Comparison of ENCODE assay signal across 8 cellular contexts in the genomic region with DNA sequence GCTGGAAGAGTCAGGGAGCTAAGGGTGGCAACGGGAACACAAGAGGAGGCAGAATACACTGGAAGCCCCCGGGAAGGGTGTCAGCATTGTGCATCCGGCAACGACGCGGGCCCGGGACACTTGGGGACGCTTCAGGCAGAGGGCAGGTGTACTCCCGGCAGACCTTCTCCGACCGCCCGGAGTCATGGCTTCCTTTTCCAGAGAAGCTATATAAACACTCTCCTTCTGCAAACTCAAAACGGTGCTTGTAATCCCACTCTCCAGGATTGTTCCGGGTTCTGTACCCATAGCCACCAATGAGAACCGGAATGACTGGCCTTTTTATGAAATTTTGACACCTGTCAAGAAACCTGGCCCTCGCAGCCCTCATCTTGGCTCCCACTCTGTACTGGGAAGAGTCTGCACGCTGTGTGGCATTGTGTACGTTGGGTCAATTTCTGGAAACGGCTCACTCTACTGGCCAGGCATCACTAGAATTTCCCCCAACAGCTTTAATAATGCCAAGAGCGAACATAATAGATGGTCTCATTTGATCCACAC. TPM values are rescaled to one million over a fixed set of nuclear protein-coding genes. Genes with fewer than 3 reads are reported as not detected.
DNase-seq lines count a peak whose midpoint lies in the region; ATAC-seq and TF ChIP-seq lines count a peak whose summit lies in the region.

No MANE protein-coding gene starts in this region.

- ATAC-seq in HG03521 (IDR thresholded peaks at IDR 0.05; ENCODE audit: unreplicated experiment) (no peak), HG03175 (IDR thresholded peaks at IDR 0.05; ENCODE audit: unreplicated experiment) (no peak)

- TF ChIP-seq CTCF in GM06990 (IDR thresholded peaks at IDR 0.05; ENCODE audit: insufficient read depth, low read length, poor library complexity, severe bottlenecking) (no peak), esophagus squamous epithelium (IDR thresholded peaks at IDR 0.05) (no peak), ovary (IDR thresholded peaks at IDR 0.05) (no peak)

- intact Hi-C loops in esophagus squamous epithelium (cut with DNase I): no loop called here
- intact Hi-C loops in ovary (cut with DNase I): no loop called here

- DNase-seq in GM06990 (ENCODE audit: extremely low read depth, insufficient read length): no peak
- DNase-seq in NT2/D1 (ENCODE audit: low read depth, low spot score): no peak
- DNase-seq in esophagus squamous epithelium (lab: John Stamatoyannopoulos, UW): no peak
- DNase-seq in ovary: no peak
- DNase-seq in SIG-M5 (lab: John Stamatoyannopoulos, UW): no peak
- no peak for DNase-seq in HT-29 (ENCODE audit: low spot score)

- H3K9ac ChIP-seq in NT2/D1 (ENCODE audit: insufficient read length, low read depth): peak overlapping the region; percentile 74

- TF ChIP-seq EP300 in ovary (IDR thresholded peaks at IDR 0.05): no peak

- TF ChIP-seq POLR2A in esophagus squamous epithelium (IDR thresholded peaks at IDR 0.05): no peak
- TF ChIP-seq POLR2A in ovary (IDR thresholded peaks at IDR 0.05): no peak

- no peaks in the 10 kb centered on the region for H3K4me1 ChIP-seq in NT2/D1 (ENCODE audit: insufficient read depth, insufficient read length)
- H3K4me1 ChIP-seq in esophagus squamous epithelium: peaks cover 12 to 39% (median 19%) of the 10 kb centered on the region in 3 donors
- no peaks in the 10 kb centered on the region for H3K4me1 ChIP-seq in ovary (ENCODE audit: insufficient read depth)

- no peaks in the 10 kb centered on the region; the same call in 1 of the 2 replicates for H3K27me3 ChIP-seq in GM06990 (replicated peaks; ENCODE audit: control insufficient read depth, insufficient read depth, low read length)
- peaks cover 42% of the 10 kb centered on the region for H3K27me3 ChIP-seq in NT2/D1 (ENCODE audit: insufficient read depth, insufficient read length)
- H3K27me3 ChIP-seq in esophagus squamous epithelium: peaks cover 0 to 43% (median 0%) of the 10 kb centered on the region in 4 donors
- H3K27me3 ChIP-seq in ovary: no peaks in the 10 kb centered on the region

- H3K4me3 ChIP-seq in GM06990 (replicated peaks; ENCODE audit: low read depth, low read length): peak overlapping the region; percentile 52
- H3K4me3 ChIP-seq in NT2/D1 (ENCODE audit: insufficient read length, low read depth): peak overlapping the region; percentile 74
- peak overlapping the region; percentile 54 to 78 (median 68) for H3K4me3 ChIP-seq in esophagus squamous epithelium
- H3K4me3 ChIP-seq in ovary: peak overlapping the region; percentile 58

- no peaks in the 10 kb centered on the region for H3K9me3 ChIP-seq in NT2/D1 (ENCODE audit: insufficient read depth, low read length)
- peaks cover 0 to 10% (median 8%) of the 10 kb centered on the region in 3 donors for H3K9me3 ChIP-seq in esophagus squamous epithelium
- no peaks in the 10 kb centered on the region for H3K9me3 ChIP-seq in ovary

- H3K27ac ChIP-seq in esophagus squamous epithelium (peak overlapping the region; percentile 75 to 83 (median 80)), ovary (no peak overlapping the region)

- no peaks in the 10 kb centered on the region for H3K36me3 ChIP-seq in GM06990 (ENCODE audit: control insufficient read depth, insufficient read depth, low read length)
- H3K36me3 ChIP-seq in NT2/D1 (ENCODE audit: insufficient read depth, insufficient read length, low read length): no peaks in the 10 kb centered on the region
- no peaks in the 10 kb centered on the region for H3K36me3 ChIP-seq in esophagus squamous epithelium
- H3K36me3 ChIP-seq in ovary: no peaks in the 10 kb centered on the region

- 5 to 18% methylated on average over 4 to 20 of the region's 20 CpGs for WGBS in esophagus squamous epithelium, 2 donors
- 6 to 11% (median 6%) methylated on average over 20 of the region's 20 CpGs for WGBS in ovary, 3 donors

RNA-seq across cellular contexts. Expression of a gene that starts 0.5 kb away (rescaled TPM):
- total RNA-seq in esophagus squamous epithelium: 10 to 100 TPM; 41.6 to 45.4 (median 43.4) TPM
- total RNA-seq in ovary: 100 to 1,000 TPM in 5 of 7 donors, 10 to 100 TPM in 2; 53.1 to 262 (median 122) TPM
- polyA plus RNA-seq in ovary: 10 to 100 TPM; 29.8 to 44.0 TPM
- not detected in 2 replicates for total RNA-seq in HT-29 (2014; rRNA removed; shearing (Covaris generic))

RNA-seq across cellular contexts. Expression of a gene that starts 24.8 kb away (rescaled TPM):
- total RNA-seq in esophagus squamous epithelium: 10 to 100 TPM; 12.4 to 33.4 (median 23.7) TPM
- total RNA-seq in ovary: 10 to 100 TPM; 21.8 to 36.2 (median 23.7) TPM
- 10 to 100 TPM in 1 of 2 donors, 1 to 10 TPM in 1; 9.1 to 13.2 TPM for polyA plus RNA-seq in ovary
- total RNA-seq in HT-29 (2014; rRNA removed; shearing (Covaris generic)): 9.3 and 10.2 TPM in 2 replicates

RNA-seq across cellular contexts. Expression of a gene that starts 53.9 kb away (rescaled TPM):
- total RNA-seq in esophagus squamous epithelium (1 to 10 TPM in 1 of 4 donors, under 1 TPM in 3; 0.12 to 1.3 (median 0.51) TPM), ovary (under 1 TPM in 2 of 7 donors, not detected in 5; 0.08 to 0.15 TPM)
- not detected for polyA plus RNA-seq in ovary
- total RNA-seq in HT-29 (2014; rRNA removed; shearing (Covaris generic)): not detected in 2 replicates

Comparison
In these comparisons a context has a peak if more than half of its experiments do, and no peak if none do; other contexts are left out.
1. H3K27ac ChIP-seq: peak in esophagus squamous epithelium (4 of 4); none in ovary (0 of 2).
2. RNA of a gene that starts 0.5 kb away (total RNA-seq): 53.1 to 262 TPM in ovary and 41.6 to 45.4 TPM in esophagus squamous epithelium; not detected in HT-29; every median in the first group is over 10 times any median in the second.
3. Peak in every context shown above with its lines, with median percentiles within 50 percentile points of each other: H3K4me3 ChIP-seq.